Comparison of ENCODE assay signal across 20 cellular contexts in genomic region chr6:119195204-119195603, GRCh38.
DNase-seq lines count a peak whose midpoint lies in the region; ATAC-seq and TF ChIP-seq lines count a peak whose summit lies in the region.
"Had no signal": no experiment of that assay in that cellular context is flagged by ENCODE, and none has a peak within 500 bp of the region (broad histone marks: within the 10 kb centered on the region; RNA-seq: fewer than 3 reads in every experiment).

No MANE protein-coding gene starts in this region.

- no peaks in the 10 kb centered on the region for H3K27me3 ChIP-seq in SK-N-SH (ENCODE audit: insufficient read depth)
- no peaks in the 10 kb centered on the region for H3K27me3 ChIP-seq in Loucy (ENCODE audit: insufficient read depth, low read length, poor library complexity, severe bottlenecking)
- H3K27me3 ChIP-seq in parathyroid adenoma (ENCODE audit: control insufficient read depth, insufficient read depth, low read length) = no peaks in the 10 kb centered on the region
- H3K27me3 ChIP-seq: BLaER1 had no signal

- H3K4me2 ChIP-seq in SK-N-SH (no peak overlapping the region), Loucy (ENCODE audit: low read depth, low read length, poor library complexity, severe bottlenecking) (no peak overlapping the region), parathyroid adenoma (ENCODE audit: low read length) (peak overlapping the region; percentile 27)
- H3K4me2 ChIP-seq: BLaER1, GM23338 had no signal

- H3K36me3 Mint-ChIP-seq in immature natural killer cell = peaks cover 20 to 37% (median 22%) of the 10 kb centered on the region in 3 donors

- DNase-seq in SK-N-SH = no peak
- no peak for DNase-seq in immature natural killer cell
- no peak for DNase-seq in NCI-H2196 (lab: John Stamatoyannopoulos, UW; ENCODE audit: unreplicated experiment)
- DNase-seq in SHP77 (lab: John Stamatoyannopoulos, UW) = no peak
- DNase-seq: CD4-positive, CD25-positive, alpha-beta regulatory T cell; CD8-positive, alpha-beta T cell; DMS53; DMS79 treated with DMSO at 0.1 percent for 48 hours; GF-D8; HFFc6 had no signal

- POLR2A ChIA-PET in SK-N-SH (lab: Yijun Ruan, JAX) = no interaction called here

- H3F3A ChIP-seq in SK-N-SH (replicated peaks; ENCODE audit: insufficient read depth) = no peaks in the 10 kb centered on the region
- no peaks in the 10 kb centered on the region for H3F3A ChIP-seq in Loucy (ENCODE audit: low read depth)

- H3K4me1 Mint-ChIP-seq in immature natural killer cell = peaks cover 30 to 57% of the 10 kb centered on the region in 2 donors
- H3K4me1 Mint-ChIP-seq: B cell; CD4-positive, CD25-positive, alpha-beta regulatory T cell had no signal

- H4K20me1 ChIP-seq in SK-N-SH (ENCODE audit: insufficient read depth) = no peaks in the 10 kb centered on the region
- no peaks in the 10 kb centered on the region for H4K20me1 ChIP-seq in Loucy (ENCODE audit: insufficient read depth, low read length, poor library complexity, severe bottlenecking)
- H4K20me1 ChIP-seq: BLaER1 had no signal

- H3K4me3 ChIP-seq in SK-N-SH (ENCODE audit: low read depth in 2 of 2, low read length in 1 of 2) (no peak overlapping the region), Loucy (ENCODE audit: low read length, poor library complexity, severe bottlenecking) (no peak overlapping the region), parathyroid adenoma (ENCODE audit: low read depth, low read length) (no peak overlapping the region)
- H3K4me3 ChIP-seq: BLaER1, GM23338, HAP-1 had no signal

- ATAC-seq in SK-N-SH treated with all-trans-retinoic acid at 6 μM for 48 hours (no peak), GM18498 (IDR thresholded peaks at IDR 0.05; ENCODE audit: unreplicated experiment) (no peak)
- ATAC-seq: CD8-positive, alpha-beta T cell; GM23338 had no signal

- H3K27ac ChIP-seq in SK-N-SH (ENCODE audit: low read depth in 2 of 2, low read length in 1 of 2) (peak overlapping the region in 1 of 2 experiments; percentile 98; a peak in 2 of 4 replicates), parathyroid adenoma (no peak overlapping the region)
- H3K27ac ChIP-seq: 22Rv1, C4-2B had no signal

- H3K9me2 ChIP-seq in SK-N-SH (no peaks in the 10 kb centered on the region), Loucy (replicated peaks; ENCODE audit: low read depth, low read length) (no peaks in the 10 kb centered on the region)

- H2AFZ ChIP-seq in SK-N-SH (ENCODE audit: low read depth) (no peak overlapping the region), Loucy (ENCODE audit: low read length) (0 out of 2 replicates have a peak overlapping the region, but pooled peaks have one; percentile 29), parathyroid adenoma (peak overlapping the region; percentile 27)
- H2AFZ ChIP-seq: GM23338 had no signal

- TF ChIP-seq CTCF in SK-N-SH (IDR thresholded peaks at IDR 0.05) (no peak), Loucy (conservative IDR thresholded peaks at IDR 0.05; ENCODE audit: low read length) (no peak), parathyroid adenoma (IDR thresholded peaks at IDR 0.05) (no peak)

- WGBS in SK-N-SH (ENCODE audit: low lambda C conversion rate) = 81% methylated on average over 2 of the region's 2 CpGs

- H3K4me3 Mint-ChIP-seq in immature natural killer cell = no peak overlapping the region
- H3K4me3 Mint-ChIP-seq: B cell; CD4-positive, CD25-positive, alpha-beta regulatory T cell; CD8-positive, alpha-beta T cell; GM23338; HFFc6 had no signal

- H3K36me3 ChIP-seq in SK-N-SH (replicated peaks in 1 of 2; ENCODE audit: control insufficient read depth in 1 of 2, insufficient read depth in 2 of 2, low read length in 1 of 2) = peaks cover 33 to 36% of the 10 kb centered on the region in 2 experiments
- H3K36me3 ChIP-seq in Loucy (ENCODE audit: insufficient read depth, low read length) = peaks cover 13% of the 10 kb centered on the region; the same call in 1 of the 2 replicates
- H3K36me3 ChIP-seq in parathyroid adenoma (ENCODE audit: control insufficient read depth, insufficient read depth, low read length) = no peaks in the 10 kb centered on the region
- H3K36me3 ChIP-seq: BLaER1 had no signal

- no peak for TF ChIP-seq EP300 in SK-N-SH (IDR thresholded peaks at IDR 0.05; ENCODE audit: borderline replicate concordance in 1 of 2, low read depth in 1 of 2, low read length in 1 of 2)

- no peak for TF ChIP-seq RAD21 in SK-N-SH (IDR thresholded peaks at IDR 0.05; ENCODE audit: low read length)

- CTCF ChIA-PET in SK-N-SH (lab: Yijun Ruan, JAX) = interaction anchor here (1.7 kb wide), 1 partner anchor 46 kb away, joined by 4 read pairs; no protein-coding TSS in a partner anchor

- H3K9ac ChIP-seq in SK-N-SH (no peak overlapping the region), Loucy (ENCODE audit: low read depth, low read length, poor library complexity, severe bottlenecking) (no peak overlapping the region), parathyroid adenoma (no peak overlapping the region)
- H3K9ac ChIP-seq: BLaER1 had no signal

- H3K27me3 Mint-ChIP-seq in immature natural killer cell (ENCODE audit: low read depth in 3 of 3) = no peaks in the 10 kb centered on the region
- H3K27me3 Mint-ChIP-seq: B cell; CD4-positive, CD25-positive, alpha-beta regulatory T cell had no signal

- H3K9me3 Mint-ChIP-seq in immature natural killer cell = no peaks in the 10 kb centered on the region
- H3K9me3 Mint-ChIP-seq: CD4-positive, CD25-positive, alpha-beta regulatory T cell; CD8-positive, alpha-beta T cell; GM23338 had no signal

- H3K4me1 ChIP-seq in SK-N-SH (ENCODE audit: control insufficient read depth in 1 of 2, insufficient read depth in 2 of 2, low read depth in 1 of 2, low read length in 1 of 2) (peaks cover 0 to 28% of the 10 kb centered on the region in 2 experiments; a peak in 2 of 4 replicates), Loucy (ENCODE audit: insufficient read depth, low read length, poor library complexity, severe bottlenecking) (peaks cover 44% of the 10 kb centered on the region), parathyroid adenoma (peaks cover 15% of the 10 kb centered on the region)
- H3K4me1 ChIP-seq: HAP-1 had no signal

- H3K27ac Mint-ChIP-seq in immature natural killer cell = peak overlapping the region in 5 of 6 donors; percentile 4 to 64 (median 29)
- H3K27ac Mint-ChIP-seq: B cell; CD4-positive, CD25-positive, alpha-beta regulatory T cell; CD8-positive, alpha-beta T cell; GM23338; HFFc6 had no signal

- H3K9me3 ChIP-seq in SK-N-SH = no peaks in the 10 kb centered on the region
- no peaks in the 10 kb centered on the region for H3K9me3 ChIP-seq in Loucy (ENCODE audit: insufficient read depth, low read depth, low read length)
- no peaks in the 10 kb centered on the region for H3K9me3 ChIP-seq in parathyroid adenoma (ENCODE audit: control insufficient read depth, low read length)
- H3K9me3 ChIP-seq: BLaER1, HAP-1 had no signal

- H3K79me2 ChIP-seq in SK-N-SH (ENCODE audit: insufficient read depth) (no peaks in the 10 kb centered on the region), Loucy (ENCODE audit: insufficient read depth, low read length) (no peaks in the 10 kb centered on the region), parathyroid adenoma (no peaks in the 10 kb centered on the region)

TF ChIP-seq in SK-N-SH, 30 proteins besides CTCF, POLR2A, EP300 and RAD21:
- TF ChIP-seq PBX3 (IDR thresholded peaks at IDR 0.05) = no peak
- TF ChIP-seq TCF12 (IDR thresholded peaks at IDR 0.05) = no peak
- TF ChIP-seq GATA2 (CRISPR knock-in tag; IDR thresholded peaks at IDR 0.05) = 0 out of 2 replicates have a peak, but pooled peaks have one; percentile 9

TF ChIP-seq in SK-N-SH treated with all-trans-retinoic acid at 6 μM for 48 hours, 23 proteins besides CTCF, POLR2A, EP300 and RAD21 (continues in another document):
- no peak for TF ChIP-seq PPARA (CRISPR knock-in tag; IDR thresholded peaks at IDR 0.05; ENCODE audit: borderline replicate concordance)
- no peak for TF ChIP-seq BACH2 (CRISPR knock-in tag; IDR thresholded peaks at IDR 0.05; ENCODE audit: borderline replicate concordance)
- TF ChIP-seq PATZ1 (CRISPR knock-in tag; IDR thresholded peaks at IDR 0.05; ENCODE audit: borderline replicate concordance) = no peak
- no peak for TF ChIP-seq RARB (CRISPR knock-in tag; IDR thresholded peaks at IDR 0.05)
- no peak for TF ChIP-seq TCF4 (CRISPR knock-in tag; IDR thresholded peaks at IDR 0.05; ENCODE audit: borderline replicate concordance)
- no peak for TF ChIP-seq ISL1 (CRISPR knock-in tag; IDR thresholded peaks at IDR 0.05)
- TF ChIP-seq POU6F1 (CRISPR knock-in tag; IDR thresholded peaks at IDR 0.05; ENCODE audit: borderline replicate concordance, low read depth) = no peak
- no peak for TF ChIP-seq SNAI2 (CRISPR knock-in tag; IDR thresholded peaks at IDR 0.05)
